ENCODE assay signal across 1 cellular context in the genomic region with DNA sequence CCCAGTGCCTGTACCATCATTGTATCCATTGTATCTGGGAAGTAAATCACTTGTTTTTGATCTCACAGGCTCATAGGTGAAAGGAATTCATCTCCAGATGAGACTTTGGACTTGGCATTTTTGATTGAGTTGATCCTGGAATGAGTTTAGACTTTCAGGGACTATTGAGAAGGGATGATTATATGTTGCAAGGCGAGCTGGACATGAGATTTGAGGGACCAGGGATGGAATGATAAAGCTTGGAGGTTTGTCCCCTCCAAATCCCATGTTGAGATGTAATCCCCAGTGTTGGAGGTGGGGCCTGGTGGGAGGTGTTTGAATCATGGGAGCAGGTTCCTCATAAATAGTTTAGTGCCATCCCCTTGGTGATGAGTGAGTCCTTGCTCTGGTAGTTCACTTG. TPM values are rescaled to one million over a fixed set of nuclear protein-coding genes. Genes with fewer than 3 reads are reported as not detected.
"Had no signal": no experiment of that assay in that cellular context is flagged by ENCODE, and none has a peak within 500 bp of the region (broad histone marks: within the 10 kb centered on the region; RNA-seq: fewer than 3 reads in every experiment).

No MANE protein-coding gene starts in this region.

RNA-seq across cellular contexts. Expression of gene ZDHHC11B, which starts 10.4 kb away (rescaled TPM):
- total RNA-seq: GM23248 had no signal
- polyA plus RNA-seq: GM23248 had no signal
